9 cellular contexts compared by ENCODE assay signal in the genomic region with DNA sequence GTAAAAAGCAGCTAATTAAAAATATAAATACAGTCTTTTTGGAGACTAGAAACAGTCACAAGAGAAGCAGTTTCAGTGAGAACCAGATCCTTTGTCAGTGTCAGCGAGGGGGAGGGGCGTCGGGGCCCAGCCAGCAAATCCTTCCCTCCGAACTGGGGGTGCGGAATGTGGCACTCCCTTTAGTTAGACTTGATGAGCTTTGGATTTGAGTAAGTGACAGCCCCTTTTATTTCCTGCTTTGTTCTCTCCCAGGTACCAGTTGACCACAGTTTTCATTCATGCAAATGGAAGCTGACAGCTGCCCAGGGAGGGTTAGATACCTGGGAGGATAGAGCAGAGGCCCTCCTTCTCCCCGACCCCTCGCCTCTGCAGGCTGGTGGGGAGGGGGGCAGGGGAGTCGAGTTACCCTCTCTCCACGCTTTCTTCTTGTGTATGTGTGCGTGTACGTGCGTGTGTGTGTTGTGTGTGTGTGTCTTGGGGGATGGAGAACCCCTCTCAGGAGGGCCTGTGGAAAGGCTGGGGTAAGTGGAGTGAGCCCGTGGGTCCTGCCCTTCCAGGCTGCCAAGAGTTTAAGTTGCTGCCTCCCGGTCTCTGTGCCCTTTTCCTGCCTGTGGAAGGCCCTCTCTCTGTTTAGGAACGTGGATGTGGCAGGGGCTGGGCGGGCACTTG. TPM values are rescaled to one million over a fixed set of nuclear protein-coding genes. Genes with fewer than 3 reads are reported as not detected.
A peak's percentile ranks its signal among the peaks of the same experiment; 100 is the strongest.
DNase-seq lines count a peak whose midpoint lies in the region; ATAC-seq and TF ChIP-seq lines count a peak whose summit lies in the region.
"Had no signal": no experiment of that assay in that cellular context is flagged by ENCODE, and none has a peak within 500 bp of the region (broad histone marks: within the 10 kb centered on the region; RNA-seq: fewer than 3 reads in every experiment).

No MANE protein-coding gene starts in this region.

- peaks cover 80% of the 10 kb centered on the region for H3K4me1 Mint-ChIP-seq in activated CD8-positive, alpha-beta memory T cell treated with anti-CD3 and anti-CD28 coated beads, Interleukin-2, amount 10 ng/mL, durations not matched to agents 7 days and 5 days
- H3K4me1 Mint-ChIP-seq in activated CD4-positive, alpha-beta memory T cell treated with anti-CD3 and anti-CD28 coated beads for 36 hours (ENCODE audit: low read depth) = peaks cover 84% of the 10 kb centered on the region
- peaks cover 89 to 94% of the 10 kb centered on the region in 2 donors for H3K4me1 Mint-ChIP-seq in immature natural killer cell

- H3K27me3 ChIP-seq in stomach = no peaks in the 10 kb centered on the region

- CTCF ChIA-PET in activated CD8-positive, alpha-beta memory T cell treated with anti-CD3 and anti-CD28 coated beads, Interleukin-2, amount 10 ng/mL, durations not matched to agents 7 days and 5 days (lab: Charles Lee) = interaction anchor here (0.9 to 3.1 kb wide), 6 partner anchors 9 to 90 kb away, joined by 3 to 15 read pairs (median 3); no protein-coding TSS in a partner anchor
- CTCF ChIA-PET in activated CD4-positive, alpha-beta memory T cell treated with anti-CD3 and anti-CD28 coated beads for 36 hours (lab: Charles Lee) = interaction anchor here (0.8 to 4.4 kb wide), 10 partner anchors 9 to 90 kb away, joined by 3 to 38 read pairs (median 8); no protein-coding TSS in a partner anchor

- ATAC-seq in activated CD8-positive, alpha-beta memory T cell treated with anti-CD3 and anti-CD28 coated beads, Interleukin-2, amount 10 ng/mL, durations not matched to agents 7 days and 5 days = peak; percentile 1
- ATAC-seq in HG03571 (IDR thresholded peaks at IDR 0.05; ENCODE audit: unreplicated experiment) = no peak

- no peak for TF ChIP-seq POLR2A in stomach (IDR thresholded peaks at IDR 0.05)

- no peak for TF ChIP-seq CTCF in stomach (IDR thresholded peaks at IDR 0.05)

- no peaks in the 10 kb centered on the region for H3K9me3 ChIP-seq in stomach

- H3K4me3 ChIP-seq in stomach = no peak overlapping the region

- no peak for DNase-seq in activated CD8-positive, alpha-beta memory T cell treated with anti-CD3 and anti-CD28 coated beads, Interleukin-2, amount 10 ng/mL, durations not matched to agents 7 days and 5 days
- DNase-seq in activated CD8-positive, alpha-beta memory T cell treated with anti-CD3 and anti-CD28 coated beads, Interleukin-2, amount 50 U/mL, for 4 hours = no peak
- DNase-seq in activated CD4-positive, alpha-beta memory T cell treated with anti-CD3 and anti-CD28 coated beads for 36 hours = peak; percentile 72
- DNase-seq in immature natural killer cell = no peak
- DNase-seq in stomach = no peak
- no peak for DNase-seq in NCI-H2029 treated with DMSO at 0.1 percent for 48 hours (lab: John Stamatoyannopoulos, UW)
- no peak for DNase-seq in putamen (ENCODE audit: low spot score)
- DNase-seq: SIG-M5 had no signal

- WGBS in stomach, 5 donors = 27 to 55% (median 31%) methylated on average over 13 to 16 of the region's 16 CpGs

- POLR2A ChIA-PET in activated CD4-positive, alpha-beta memory T cell treated with anti-CD3 and anti-CD28 coated beads for 36 hours (lab: Charles Lee) = interaction anchor here (0.9 to 9.4 kb wide), 6 partner anchors 12 to 89 kb away, joined by 3 to 117 read pairs (median 8); no protein-coding TSS in a partner anchor

- peaks cover 37% of the 10 kb centered on the region for H3K36me3 Mint-ChIP-seq in activated CD8-positive, alpha-beta memory T cell treated with anti-CD3 and anti-CD28 coated beads, Interleukin-2, amount 10 ng/mL, durations not matched to agents 7 days and 5 days
- H3K36me3 Mint-ChIP-seq in activated CD4-positive, alpha-beta memory T cell treated with anti-CD3 and anti-CD28 coated beads for 36 hours = peaks cover 4% of the 10 kb centered on the region
- no peaks in the 10 kb centered on the region for H3K36me3 Mint-ChIP-seq in immature natural killer cell

- no peaks in the 10 kb centered on the region for H3K9me3 Mint-ChIP-seq in activated CD8-positive, alpha-beta memory T cell treated with anti-CD3 and anti-CD28 coated beads, Interleukin-2, amount 10 ng/mL, durations not matched to agents 7 days and 5 days (ENCODE audit: low read depth)
- no peaks in the 10 kb centered on the region for H3K9me3 Mint-ChIP-seq in activated CD4-positive, alpha-beta memory T cell treated with anti-CD3 and anti-CD28 coated beads for 36 hours
- no peaks in the 10 kb centered on the region for H3K9me3 Mint-ChIP-seq in immature natural killer cell

- H3K4me3 Mint-ChIP-seq in activated CD8-positive, alpha-beta memory T cell treated with anti-CD3 and anti-CD28 coated beads, Interleukin-2, amount 10 ng/mL, durations not matched to agents 7 days and 5 days = peak overlapping the region; percentile 8
- peak overlapping the region; percentile 51 for H3K4me3 Mint-ChIP-seq in activated CD4-positive, alpha-beta memory T cell treated with anti-CD3 and anti-CD28 coated beads for 36 hours
- H3K4me3 Mint-ChIP-seq in immature natural killer cell = peak overlapping the region in 4 of 5 donors; percentile 42 to 75 (median 52)

- no peak for TF ChIP-seq EP300 in stomach (IDR thresholded peaks at IDR 0.05)

- intact Hi-C loops in activated CD4-positive, alpha-beta memory T cell treated with anti-CD3 and anti-CD28 coated beads for 36 hours (cut with micrococcal nuclease) = loop anchor here (1.0 to 5.0 kb wide), 4 partner anchors 12 to 1776 kb away; no protein-coding TSS in a partner anchor
- intact Hi-C loops in stomach (cut with DNase I; ENCODE audit: low total_unique reads) = no loop called here

- peak overlapping the region; percentile 81 to 89 (median 86) for H3K27ac ChIP-seq in stomach

- H3K27ac Mint-ChIP-seq in activated CD8-positive, alpha-beta memory T cell treated with anti-CD3 and anti-CD28 coated beads, Interleukin-2, amount 10 ng/mL, durations not matched to agents 7 days and 5 days = peak overlapping the region; percentile 85
- peak overlapping the region; percentile 92 for H3K27ac Mint-ChIP-seq in activated CD4-positive, alpha-beta memory T cell treated with anti-CD3 and anti-CD28 coated beads for 36 hours
- peak overlapping the region; percentile 89 to 100 (median 96) for H3K27ac Mint-ChIP-seq in immature natural killer cell

- no peaks in the 10 kb centered on the region for H3K36me3 ChIP-seq in stomach

- H3K27me3 Mint-ChIP-seq in activated CD8-positive, alpha-beta memory T cell treated with anti-CD3 and anti-CD28 coated beads, Interleukin-2, amount 10 ng/mL, durations not matched to agents 7 days and 5 days = no peaks in the 10 kb centered on the region
- no peaks in the 10 kb centered on the region for H3K27me3 Mint-ChIP-seq in activated CD4-positive, alpha-beta memory T cell treated with anti-CD3 and anti-CD28 coated beads for 36 hours
- peaks cover 2 to 13% (median 8%) of the 10 kb centered on the region in 3 donors for H3K27me3 Mint-ChIP-seq in immature natural killer cell (ENCODE audit: low read depth in 3 of 3)

- H3K4me1 ChIP-seq in stomach = peaks cover 38 to 93% (median 59%) of the 10 kb centered on the region in 4 donors

RNA-seq across cellular contexts. Expression of gene PTPRJ, which starts 38.3 kb away (rescaled TPM):
- total RNA-seq in activated CD8-positive, alpha-beta memory T cell treated with anti-CD3 and anti-CD28 coated beads, Interleukin-2, amount 10 ng/mL, durations not matched to agents 7 days and 5 days = 10 to 100 TPM; 74.3 to 80.5 TPM
- total RNA-seq in activated CD4-positive, alpha-beta memory T cell treated with anti-CD3 and anti-CD28 coated beads for 36 hours = 10 to 100 TPM; 36.3 to 37.0 TPM
- polyA plus RNA-seq in immature natural killer cell (10 to 100 TPM; 10.0 to 19.0 (median 18.0) TPM), stomach (1 to 10 TPM; 2.6 to 6.0 (median 3.2) TPM)
- 100 to 1,000 TPM in 1 of 5 donors, 10 to 100 TPM in 3, 1 to 10 TPM in 1; 4.7 to 351 (median 44.3) TPM for total RNA-seq in stomach
